10 cellular contexts compared by ENCODE assay signal in the genomic region with DNA sequence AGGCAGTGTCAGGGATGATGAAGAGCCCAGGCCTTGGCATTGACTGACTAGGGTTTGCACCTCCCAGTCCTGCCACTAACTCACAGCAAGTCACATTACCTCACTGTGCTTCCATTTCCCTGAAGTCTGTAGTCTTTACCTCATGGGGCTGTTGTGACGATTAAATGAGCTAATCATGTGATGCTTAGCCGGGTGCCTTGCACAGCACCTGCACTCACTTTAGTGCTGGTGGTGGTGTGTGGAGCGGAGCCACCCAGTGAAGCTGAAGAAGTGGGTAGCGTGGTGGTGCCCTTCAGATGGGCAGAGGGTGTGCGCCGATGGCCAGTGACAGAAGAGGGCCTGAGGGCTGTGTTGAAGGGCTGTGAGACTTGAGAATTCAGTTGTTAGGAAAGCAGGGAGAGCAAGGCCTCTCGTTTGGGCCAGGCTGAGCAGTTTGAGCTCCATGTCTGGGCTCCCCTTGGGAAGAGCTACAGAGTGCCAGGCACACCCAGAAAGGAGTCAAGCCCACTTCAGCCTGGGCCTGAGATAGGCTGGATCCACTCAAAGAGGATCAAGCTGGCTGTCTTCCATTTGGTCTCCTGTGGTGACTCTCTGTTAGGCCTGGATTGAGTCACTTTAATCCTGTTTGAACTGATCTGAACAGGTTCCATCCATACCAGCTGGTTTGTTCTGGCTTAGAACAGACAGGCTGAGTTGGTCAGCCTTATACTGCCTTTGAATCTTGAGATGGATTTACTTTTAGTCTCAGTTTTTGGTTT. TPM values are rescaled to one million over a fixed set of nuclear protein-coding genes. Genes with fewer than 3 reads are reported as not detected.
DNase-seq lines count a peak whose midpoint lies in the region; ATAC-seq and TF ChIP-seq lines count a peak whose summit lies in the region.
"Had no signal": no experiment of that assay in that cellular context is flagged by ENCODE, and none has a peak within 500 bp of the region (broad histone marks: within the 10 kb centered on the region; RNA-seq: fewer than 3 reads in every experiment).

No MANE protein-coding gene starts in this region.

- H3K9me3 ChIP-seq in OCI-LY7 (ENCODE audit: low read length), result no peaks in the 10 kb centered on the region
- H3K9me3 ChIP-seq: tibial nerve had no signal

- H3K27ac ChIP-seq in GM23338 (ENCODE audit: low read depth) (0 out of 2 replicates have a peak overlapping the region, but pooled peaks have one; percentile 4), OCI-LY7 (ENCODE audit: low read depth, low read length, poor library complexity, severe bottlenecking) (no peak overlapping the region)
- H3K27ac ChIP-seq: tibial nerve had no signal

- H3F3A ChIP-seq in GM23338 (replicated peaks; ENCODE audit: low read depth), result no peaks in the 10 kb centered on the region

- POLR2A ChIA-PET in OCI-LY7 (lab: Charles Lee), result no interaction called here

- ATAC-seq in GM23338 (peak; percentile 71), GM21786 (IDR thresholded peaks at IDR 0.05; ENCODE audit: unreplicated experiment) (no peak)

- peak; percentile 30 for DNase-seq in GM23338 (ENCODE audit: low spot score)
- peak; percentile 47 for DNase-seq in RKO (ENCODE audit: low spot score)
- peak; percentile 71 for DNase-seq in fibroblast of the aortic adventitia (ENCODE audit: low read depth)
- DNase-seq in retinal pigment epithelial cell (ENCODE audit: low read depth), result peak; percentile 89
- DNase-seq in dermis blood vessel endothelial cell, result no peak
- DNase-seq in OCI-LY7 (ENCODE audit: low spot score), result no peak
- DNase-seq in activated gamma-delta T cell (lab: John Stamatoyannopoulos, UW), result no peak
- DNase-seq: T-helper 9 cell had no signal

- peaks cover 2% of the 10 kb centered on the region; the same call in 2 of the 3 replicates for H3K4me1 Mint-ChIP-seq in GM23338

- H3K4me1 ChIP-seq in GM23338 (ENCODE audit: insufficient read depth) (no peaks in the 10 kb centered on the region), OCI-LY7 (ENCODE audit: insufficient read depth, low read length, poor library complexity, severe bottlenecking) (no peaks in the 10 kb centered on the region)
- H3K4me1 ChIP-seq: tibial nerve had no signal

- H3K4me2 ChIP-seq in GM23338 (no peak overlapping the region), OCI-LY7 (ENCODE audit: low read length) (no peak overlapping the region)

- no peak overlapping the region for H3K4me3 ChIP-seq in GM23338
- H3K4me3 ChIP-seq in fibroblast of the aortic adventitia (ENCODE audit: low read depth, low read length), result no peak overlapping the region
- H3K4me3 ChIP-seq in retinal pigment epithelial cell (ENCODE audit: low read length), result no peak overlapping the region
- no peak overlapping the region for H3K4me3 ChIP-seq in OCI-LY7 (ENCODE audit: low read depth, low read length, poor library complexity, severe bottlenecking)
- H3K4me3 ChIP-seq: tibial nerve had no signal

- peaks cover 1% of the 10 kb centered on the region for H3K27me3 Mint-ChIP-seq in GM23338 (ENCODE audit: insufficient read depth, low read depth, poor library complexity)

- H2AFZ ChIP-seq in GM23338 (no peak overlapping the region), OCI-LY7 (ENCODE audit: low read length) (no peak overlapping the region)

- H3K9me2 ChIP-seq in GM23338 (ENCODE audit: insufficient read depth) (no peaks in the 10 kb centered on the region), OCI-LY7 (ENCODE audit: insufficient read depth, low read length) (no peaks in the 10 kb centered on the region)

- H3K79me2 ChIP-seq in GM23338 (replicated peaks; ENCODE audit: insufficient read depth) (peaks cover 10% of the 10 kb centered on the region; the same call in 1 of the 2 replicates), OCI-LY7 (ENCODE audit: insufficient read depth, low read depth, low read length) (no peaks in the 10 kb centered on the region)

- no peaks in the 10 kb centered on the region for H3K9me3 Mint-ChIP-seq in GM23338

- intact Hi-C loops in OCI-LY7 (cut with micrococcal nuclease; ENCODE audit: unreplicated experiment), result no loop called here

- H4K20me1 ChIP-seq in GM23338 (replicated peaks; ENCODE audit: insufficient read depth), result peaks cover 7% of the 10 kb centered on the region
- no peaks in the 10 kb centered on the region for H4K20me1 ChIP-seq in OCI-LY7 (ENCODE audit: insufficient read depth, low read length)

- no peaks in the 10 kb centered on the region for H3K36me3 ChIP-seq in GM23338 (ENCODE audit: insufficient read depth)
- no peaks in the 10 kb centered on the region for H3K36me3 ChIP-seq in OCI-LY7 (ENCODE audit: insufficient read depth, low read length)
- H3K36me3 ChIP-seq: tibial nerve had no signal

- BruUV-seq in OCI-LY7 (replicated peaks; lab: Mats Ljungman, UMichigan), result no TSS peak

- H3K36me3 Mint-ChIP-seq in GM23338 (ENCODE audit: low read depth), result no peaks in the 10 kb centered on the region

- no peak overlapping the region for H3K4me3 Mint-ChIP-seq in GM23338

- peak overlapping the region; percentile 7 for H3K27ac Mint-ChIP-seq in GM23338

- no peak for TF ChIP-seq CTCF in GM23338 (conservative IDR thresholded peaks at IDR 0.05; ENCODE audit: low read depth in 2 of 2)
- no peak for TF ChIP-seq CTCF in fibroblast of the aortic adventitia (IDR thresholded peaks at IDR 0.05; ENCODE audit: insufficient read depth, low read length)
- no peak for TF ChIP-seq CTCF in retinal pigment epithelial cell (conservative IDR thresholded peaks at IDR 0.05; ENCODE audit: low read depth, low read length)
- TF ChIP-seq CTCF in OCI-LY7 (conservative IDR thresholded peaks at IDR 0.05; ENCODE audit: low read length), result no peak

- H3K27me3 ChIP-seq in GM23338 (ENCODE audit: insufficient read depth), result no peaks in the 10 kb centered on the region
- H3K27me3 ChIP-seq: tibial nerve had no signal

- CTCF ChIA-PET in OCI-LY7 (lab: Charles Lee; ENCODE audit: unreplicated experiment), result no interaction called here

TF ChIP-seq in GM23338, 12 proteins besides CTCF, POLR2A, EP300 and RAD21 (continues in another document):
- TF ChIP-seq ZNF114 (CRISPR knock-in tag; IDR thresholded peaks at IDR 0.05), result no peak
- TF ChIP-seq, protein P1, sequence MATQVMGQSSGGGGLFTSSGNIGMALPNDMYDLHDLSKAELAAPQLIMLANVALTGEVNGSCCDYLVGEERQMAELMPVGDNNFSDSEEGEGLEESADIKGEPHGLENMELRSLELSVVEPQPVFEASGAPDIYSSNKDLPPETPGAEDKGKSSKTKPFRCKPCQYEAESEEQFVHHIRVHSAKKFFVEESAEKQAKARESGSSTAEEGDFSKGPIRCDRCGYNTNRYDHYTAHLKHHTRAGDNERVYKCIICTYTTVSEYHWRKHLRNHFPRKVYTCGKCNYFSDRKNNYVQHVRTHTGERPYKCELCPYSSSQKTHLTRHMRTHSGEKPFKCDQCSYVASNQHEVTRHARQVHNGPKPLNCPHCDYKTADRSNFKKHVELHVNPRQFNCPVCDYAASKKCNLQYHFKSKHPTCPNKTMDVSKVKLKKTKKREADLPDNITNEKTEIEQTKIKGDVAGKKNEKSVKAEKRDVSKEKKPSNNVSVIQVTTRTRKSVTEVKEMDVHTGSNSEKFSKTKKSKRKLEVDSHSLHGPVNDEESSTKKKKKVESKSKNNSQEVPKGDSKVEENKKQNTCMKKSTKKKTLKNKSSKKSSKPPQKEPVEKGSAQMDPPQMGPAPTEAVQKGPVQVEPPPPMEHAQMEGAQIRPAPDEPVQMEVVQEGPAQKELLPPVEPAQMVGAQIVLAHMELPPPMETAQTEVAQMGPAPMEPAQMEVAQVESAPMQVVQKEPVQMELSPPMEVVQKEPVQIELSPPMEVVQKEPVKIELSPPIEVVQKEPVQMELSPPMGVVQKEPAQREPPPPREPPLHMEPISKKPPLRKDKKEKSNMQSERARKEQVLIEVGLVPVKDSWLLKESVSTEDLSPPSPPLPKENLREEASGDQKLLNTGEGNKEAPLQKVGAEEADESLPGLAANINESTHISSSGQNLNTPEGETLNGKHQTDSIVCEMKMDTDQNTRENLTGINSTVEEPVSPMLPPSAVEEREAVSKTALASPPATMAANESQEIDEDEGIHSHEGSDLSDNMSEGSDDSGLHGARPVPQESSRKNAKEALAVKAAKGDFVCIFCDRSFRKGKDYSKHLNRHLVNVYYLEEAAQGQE (IDR thresholded peaks at IDR 0.05; ENCODE audit: unreplicated experiment), result no peak
- no peak for TF ChIP-seq JUNB (IDR thresholded peaks at IDR 0.05; ENCODE audit: unreplicated experiment)
- no peak for TF ChIP-seq EZH2phosphoT487 (IDR thresholded peaks at IDR 0.05; ENCODE audit: unreplicated experiment)
- no peak for TF ChIP-seq STAT1 (IDR thresholded peaks at IDR 0.05; ENCODE audit: unreplicated experiment)
- TF ChIP-seq, protein P2, sequence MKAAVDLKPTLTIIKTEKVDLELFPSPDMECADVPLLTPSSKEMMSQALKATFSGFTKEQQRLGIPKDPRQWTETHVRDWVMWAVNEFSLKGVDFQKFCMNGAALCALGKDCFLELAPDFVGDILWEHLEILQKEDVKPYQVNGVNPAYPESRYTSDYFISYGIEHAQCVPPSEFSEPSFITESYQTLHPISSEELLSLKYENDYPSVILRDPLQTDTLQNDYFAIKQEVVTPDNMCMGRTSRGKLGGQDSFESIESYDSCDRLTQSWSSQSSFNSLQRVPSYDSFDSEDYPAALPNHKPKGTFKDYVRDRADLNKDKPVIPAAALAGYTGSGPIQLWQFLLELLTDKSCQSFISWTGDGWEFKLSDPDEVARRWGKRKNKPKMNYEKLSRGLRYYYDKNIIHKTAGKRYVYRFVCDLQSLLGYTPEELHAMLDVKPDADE (IDR thresholded peaks at IDR 0.05), result no peak

RNA-seq across cellular contexts. Expression of a gene that starts 42.5 kb away (rescaled TPM):
- total RNA-seq in GM23338 (2014; rRNA removed; shearing (Covaris generic)), result 35.9 and 57.1 TPM in 2 replicates
- polyA plus RNA-seq in GM23338 (2016; fragmentation: Nextera tagmentation; extraction: Ambion mirVana), result 16.5 and 18.2 TPM in 2 replicates
- total RNA-seq in fibroblast of the aortic adventitia (ENCODE audit: low replicate concordance) (2.4 and 2.9 TPM in 2 replicates), dermis blood vessel endothelial cell (3.1 and 3.3 TPM in 2 replicates), OCI-LY7 (2022) (14.1 and 16.3 TPM in 2 replicates)
- 8.3 and 14.4 TPM in 2 replicates for total RNA-seq in OCI-LY7 (2014; rRNA removed; shearing (Covaris generic))

Comparison
In these comparisons a context has a peak if more than half of its experiments do, and no peak if none do; other contexts are left out.
1. DNase-seq: peak in GM23338 (single experiment), RKO (single experiment), fibroblast of the aortic adventitia (single experiment) and retinal pigment epithelial cell (single experiment); none in dermis blood vessel endothelial cell (single experiment), OCI-LY7 (single experiment) and activated gamma-delta T cell (single experiment).